1 cellular context compared by ENCODE assay signal in genomic region chr13:109779876-109780516, GRCh38.
TF ChIP-seq lines count a peak whose summit lies in the region.

No MANE protein-coding gene starts in this region.

TF ChIP-seq in H1, 55 proteins besides CTCF, POLR2A, EP300 and RAD21:
- TF ChIP-seq RXRA (IDR thresholded peaks at IDR 0.05; ENCODE audit: insufficient read depth, low read depth, low read length) (no peak), SRF (IDR thresholded peaks at IDR 0.05; ENCODE audit: low read depth, low read length) (no peak), CHD2 (IDR thresholded peaks at IDR 0.05; ENCODE audit: low read length) (no peak), JUN (IDR thresholded peaks at IDR 0.05; ENCODE audit: low read depth, low read length) (no peak), SAP30 (IDR thresholded peaks at IDR 0.05; ENCODE audit: insufficient read depth, insufficient replicate concordance, low read length) (no peak), POLR2AphosphoS5 (IDR thresholded peaks at IDR 0.05; ENCODE audit: low read depth, low read length) (no peak), POU5F1 (IDR thresholded peaks at IDR 0.05; ENCODE audit: low read depth, low read length) (no peak), CHD1 (IDR thresholded peaks at IDR 0.05; ENCODE audit: low read depth, low read length) (no peak), SP2 (IDR thresholded peaks at IDR 0.05; ENCODE audit: low read length) (no peak)
